Comparison of ENCODE assay signal across 18 cellular contexts in genomic region chr12:21651821-21652220, GRCh38. TPM values are rescaled to one million over a fixed set of nuclear protein-coding genes. Genes with fewer than 3 reads are reported as not detected.
"Had no signal": no experiment of that assay in that cellular context is flagged by ENCODE, and none has a peak within 500 bp of the region (broad histone marks: within the 10 kb centered on the region; RNA-seq: fewer than 3 reads in every experiment).

No MANE protein-coding gene starts in this region.

- H3K27me3 Mint-ChIP-seq: activated CD4-positive, alpha-beta T cell treated with anti-CD3 and anti-CD28 coated beads, Interleukin-2, amount 10 ng/mL, durations not matched to agents 7 days and 5 days had no signal

- H3K4me3 ChIP-seq: adrenal gland, colonic mucosa, esophagus muscularis mucosa, hepatocyte, pancreas, spleen, tibial artery had no signal

- DNase-seq: activated CD4-positive, alpha-beta T cell treated with anti-CD3 and anti-CD28 coated beads, Interleukin-2, amount 10 ng/mL, durations not matched to agents 7 days and 5 days; activated CD8-positive, alpha-beta memory T cell treated with anti-CD3 and anti-CD28 coated beads, Interleukin-2, amount 50 U/mL, for 48 hours; activated effector memory CD4-positive, alpha-beta T cell treated with Interleukin-2 at 50 U/mL for 16 hours; adrenal gland; colonic mucosa; effector CD4-positive, alpha-beta T cell; islet precursor cell; pancreas; spleen; stimulated activated CD4-positive, alpha-beta T cell treated with anti-CD3 and anti-CD28 coated beads, Interleukin-1b, Interleukin-23, amount 100 ng/mL, for 48 hours; tibial artery had no signal

- H3K27ac ChIP-seq: adrenal gland, colonic mucosa, esophagus muscularis mucosa, hepatocyte, pancreas, spleen, tibial artery had no signal

- H3K27me3 ChIP-seq: adrenal gland, colonic mucosa, esophagus muscularis mucosa, hepatocyte, pancreas, spleen, tibial artery had no signal

- H3K9me3 Mint-ChIP-seq: activated CD4-positive, alpha-beta T cell treated with anti-CD3 and anti-CD28 coated beads, Interleukin-2, amount 10 ng/mL, durations not matched to agents 7 days and 5 days; T-helper 2 cell treated with Interferon-gamma antibody and Interleukin-4, amounts not matched to agents 5 μg/mL and 100 μg/mL, for 36 hours had no signal

- H3K4me1 ChIP-seq: colonic mucosa had no signal

- H3K36me3 ChIP-seq: colonic mucosa had no signal

- H3K9me3 ChIP-seq: adrenal gland, colonic mucosa, esophagus muscularis mucosa, pancreas, spleen, tibial artery had no signal

- H3K27ac Mint-ChIP-seq: activated CD4-positive, alpha-beta T cell treated with anti-CD3 and anti-CD28 coated beads, Interleukin-2, amount 10 ng/mL, durations not matched to agents 7 days and 5 days; T-helper 2 cell treated with Interferon-gamma antibody and Interleukin-4, amounts not matched to agents 5 μg/mL and 100 μg/mL, for 36 hours had no signal

- ATAC-seq: pancreas, sciatic nerve had no signal

- H3K4me3 Mint-ChIP-seq: activated CD4-positive, alpha-beta T cell treated with anti-CD3 and anti-CD28 coated beads, Interleukin-2, amount 10 ng/mL, durations not matched to agents 7 days and 5 days; T-helper 2 cell treated with Interferon-gamma antibody and Interleukin-4, amounts not matched to agents 5 μg/mL and 100 μg/mL, for 36 hours had no signal

RNA-seq across cellular contexts. Expression of gene GYS2, which starts 47.2 kb away (rescaled TPM):
- total RNA-seq: activated CD4-positive, alpha-beta T cell treated with anti-CD3 and anti-CD28 coated beads, Interleukin-2, amount 10 ng/mL, durations not matched to agents 7 days and 5 days; colonic mucosa; esophagus muscularis mucosa; fibroblast of villous mesenchyme; glomerular endothelial cell; lung microvascular endothelial cell; pancreas; spleen had no signal
- polyA plus RNA-seq: pancreas had no signal
